ENCODE assay signal across 8 cellular contexts in genomic region chr18:63979409-63979908, GRCh38. TPM values are rescaled to one million over a fixed set of nuclear protein-coding genes. Genes with fewer than 3 reads are reported as not detected.
DNase-seq lines count a peak whose midpoint lies in the region; ATAC-seq and TF ChIP-seq lines count a peak whose summit lies in the region.

No MANE protein-coding gene starts in this region.

- H3K36me3 ChIP-seq in trophoblast cell (ENCODE audit: control insufficient read depth in 1 of 2, insufficient read depth in 2 of 2, low read length in 2 of 2), result peaks cover 0 to 2% of the 10 kb centered on the region in 2 experiments

- no peaks in the 10 kb centered on the region for H3K79me2 ChIP-seq in trophoblast cell (ENCODE audit: control insufficient read depth, insufficient read depth, low read length, poor library complexity)

- peak; percentile 46 for DNase-seq in DMS114 treated with DMSO at 0.1 percent for 48 hours (lab: John Stamatoyannopoulos, UW; ENCODE audit: unreplicated experiment)
- peak; percentile 47 for DNase-seq in NCI-H82 treated with DMSO at 0.1 percent for 48 hours (lab: John Stamatoyannopoulos, UW; ENCODE audit: unreplicated experiment)
- DNase-seq in glutamatergic neuron, result peak; percentile 41
- peak; percentile 65 to 90 for DNase-seq in trophoblast cell
- DNase-seq in NK-92 treated with Interleukin-12 subunit alpha and Interleukin-12 subunit beta, amount 100 ng/mL, for 24 hours (lab: John Stamatoyannopoulos, UW), result no peak

- H3K9ac ChIP-seq in trophoblast cell (ENCODE audit: low read length), result no peak overlapping the region

- H3K27me3 Mint-ChIP-seq in activated naive CD4-positive, alpha-beta T cell treated with anti-CD3 and anti-CD28 coated beads, Interleukin-2, amount 50 U/mL, for 24 hours, result no peaks in the 10 kb centered on the region
- peaks cover 2% of the 10 kb centered on the region for H3K27me3 Mint-ChIP-seq in glutamatergic neuron (ENCODE audit: unreplicated experiment)

- H3K23ac ChIP-seq in trophoblast cell (ENCODE audit: low read length), result no peak overlapping the region

- H3K27me3 ChIP-seq in trophoblast cell (ENCODE audit: insufficient read depth, low read length), result no peaks in the 10 kb centered on the region

- H2BK120ac ChIP-seq in trophoblast cell (ENCODE audit: insufficient read depth, low read length, poor library complexity), result no peak overlapping the region

- H3K18ac ChIP-seq in trophoblast cell (ENCODE audit: low read length), result no peak overlapping the region

- no peaks in the 10 kb centered on the region for H3K9me3 Mint-ChIP-seq in activated naive CD4-positive, alpha-beta T cell treated with anti-CD3 and anti-CD28 coated beads, Interleukin-2, amount 50 U/mL, for 24 hours
- no peaks in the 10 kb centered on the region for H3K9me3 Mint-ChIP-seq in glutamatergic neuron (ENCODE audit: unreplicated experiment)

- peak overlapping the region; percentile 45 for H3K4me2 ChIP-seq in trophoblast cell (ENCODE audit: low read length)

- peak; percentile 51 for ATAC-seq in GM19328 (IDR thresholded peaks at IDR 0.05; ENCODE audit: unreplicated experiment)
- peak; percentile 78 for ATAC-seq in HG03439 (IDR thresholded peaks at IDR 0.05; ENCODE audit: unreplicated experiment)

- no peak overlapping the region for H2AFZ ChIP-seq in trophoblast cell (ENCODE audit: insufficient read depth, low read length, poor library complexity)

- H3K14ac ChIP-seq in trophoblast cell (ENCODE audit: low read length), result no peak overlapping the region

- H4K8ac ChIP-seq in trophoblast cell (ENCODE audit: low read depth, low read length), result no peak overlapping the region

- H3K79me1 ChIP-seq in trophoblast cell (ENCODE audit: low read length), result no peaks in the 10 kb centered on the region

- H2BK12ac ChIP-seq in trophoblast cell (ENCODE audit: low read length), result no peak overlapping the region

- peaks cover 23% of the 10 kb centered on the region for H3K4me1 Mint-ChIP-seq in activated naive CD4-positive, alpha-beta T cell treated with anti-CD3 and anti-CD28 coated beads, Interleukin-2, amount 50 U/mL, for 24 hours
- no peaks in the 10 kb centered on the region for H3K4me1 Mint-ChIP-seq in glutamatergic neuron (ENCODE audit: low read depth, unreplicated experiment)

- no peak overlapping the region for H4K91ac ChIP-seq in trophoblast cell (ENCODE audit: low read depth, low read length)

- H3K9me3 ChIP-seq in trophoblast cell (ENCODE audit: insufficient read depth, low read depth, low read length), result no peaks in the 10 kb centered on the region

- no peak overlapping the region for H3K4me3 ChIP-seq in trophoblast cell (ENCODE audit: low read depth, low read length)

- no peak overlapping the region for H3K27ac ChIP-seq in trophoblast cell (ENCODE audit: low read depth, low read length)

- H3K4ac ChIP-seq in trophoblast cell (ENCODE audit: low read depth, low read length), result no peak overlapping the region

- no peak overlapping the region for H4K12ac ChIP-seq in trophoblast cell (ENCODE audit: low read depth, low read length)

- no CpG with 5 or more reads among the region's 6 CpGs for WGBS in trophoblast cell (ENCODE audit: extremely low coverage, insufficient coverage, insufficient read length)

- H3K27ac Mint-ChIP-seq in activated naive CD4-positive, alpha-beta T cell treated with anti-CD3 and anti-CD28 coated beads, Interleukin-2, amount 50 U/mL, for 24 hours, result peak overlapping the region; percentile 41
- no peak overlapping the region for H3K27ac Mint-ChIP-seq in glutamatergic neuron (ENCODE audit: unreplicated experiment)

- no peak overlapping the region for H2AK5ac ChIP-seq in trophoblast cell (ENCODE audit: low read length)

- H3K4me3 Mint-ChIP-seq in activated naive CD4-positive, alpha-beta T cell treated with anti-CD3 and anti-CD28 coated beads, Interleukin-2, amount 50 U/mL, for 24 hours, result no peak overlapping the region
- H3K4me3 Mint-ChIP-seq in glutamatergic neuron (ENCODE audit: unreplicated experiment), result no peak overlapping the region

- peaks cover 15% of the 10 kb centered on the region for H3K36me3 Mint-ChIP-seq in activated naive CD4-positive, alpha-beta T cell treated with anti-CD3 and anti-CD28 coated beads, Interleukin-2, amount 50 U/mL, for 24 hours
- no peaks in the 10 kb centered on the region for H3K36me3 Mint-ChIP-seq in glutamatergic neuron (ENCODE audit: unreplicated experiment)

- TF ChIP-seq CTCF in glutamatergic neuron (IDR thresholded peaks at IDR 0.05; ENCODE audit: partially characterized antibody, unreplicated experiment), result peak; percentile 81

- H2BK5ac ChIP-seq in trophoblast cell (ENCODE audit: low read depth, low read length, poor library complexity), result no peak overlapping the region

- peaks cover 6 to 10% of the 10 kb centered on the region in 2 experiments for H3K4me1 ChIP-seq in trophoblast cell (ENCODE audit: control insufficient read depth in 1 of 2, insufficient read depth in 2 of 2, low read length in 2 of 2)

RNA-seq across cellular contexts. Expression of gene SERPINB8, which starts 9.6 kb away (rescaled TPM):
- 4.2 TPM for total RNA-seq in glutamatergic neuron (ENCODE audit: unreplicated experiment)
- 8.4 and 9.5 TPM in 2 replicates for polyA plus RNA-seq in trophoblast cell (2013)

RNA-seq across cellular contexts. Expression of gene HMSD, which starts 30.4 kb away (rescaled TPM):
- not detected for total RNA-seq in glutamatergic neuron (ENCODE audit: unreplicated experiment)
- 0.04 and 0.12 TPM in 2 replicates for polyA plus RNA-seq in trophoblast cell (2013)
